9 cellular contexts compared by ENCODE assay signal in genomic region chr15:85587707-85588441, GRCh38.
A peak's percentile ranks its signal among the peaks of the same experiment; 100 is the strongest.
DNase-seq lines count a peak whose midpoint lies in the region; ATAC-seq and TF ChIP-seq lines count a peak whose summit lies in the region.
"Had no signal": no experiment of that assay in that cellular context is flagged by ENCODE, and none has a peak within 500 bp of the region (broad histone marks: within the 10 kb centered on the region; RNA-seq: fewer than 3 reads in every experiment).

No MANE protein-coding gene starts in this region.

- H3K9me2 ChIP-seq in hepatocyte (replicated peaks; ENCODE audit: insufficient read depth): no peaks in the 10 kb centered on the region

- WGBS in hepatocyte (ENCODE audit: low lambda C conversion rate, missing lambda C conversion rate): 92% methylated on average over 10 of the region's 10 CpGs

- no peaks in the 10 kb centered on the region for H3K9me3 Mint-ChIP-seq in effector memory CD8-positive, alpha-beta T cell

- H3K4me3 Mint-ChIP-seq in effector memory CD8-positive, alpha-beta T cell: no peak overlapping the region

- H3K9me3 ChIP-seq in hepatocyte (ENCODE audit: low read depth) (no peaks in the 10 kb centered on the region), stomach smooth muscle (ENCODE audit: control insufficient read depth in 2 of 2, low read length in 2 of 2) (no peaks in the 10 kb centered on the region)

- H3K4me3 ChIP-seq in HFF-Myc (replicated peaks; ENCODE audit: low read depth, low read length) (no peak overlapping the region), hepatocyte (no peak overlapping the region), stomach smooth muscle (ENCODE audit: low read length in 2 of 2) (no peak overlapping the region)

- H3K27ac Mint-ChIP-seq in effector memory CD8-positive, alpha-beta T cell: peak overlapping the region in 1 of 2 donors; percentile 51

- H3K27ac ChIP-seq in hepatocyte: peak overlapping the region; percentile 84
- peak overlapping the region; percentile 12 for H3K27ac ChIP-seq in stomach smooth muscle (ENCODE audit: low read length)

- H3K36me3 Mint-ChIP-seq in effector memory CD8-positive, alpha-beta T cell (ENCODE audit: insufficient read depth): peaks cover 47% of the 10 kb centered on the region

- H3K4me1 Mint-ChIP-seq in effector memory CD8-positive, alpha-beta T cell (ENCODE audit: low read depth in 2 of 2): peaks cover 32 to 49% of the 10 kb centered on the region in 2 donors

- H3K4me2 ChIP-seq in hepatocyte: peak overlapping the region; percentile 70

- peaks cover 63% of the 10 kb centered on the region for H3K79me2 ChIP-seq in hepatocyte

- DNase-seq in HFF-Myc (ENCODE audit: extremely low read depth, low read depth): peak; percentile 7
- peak; percentile 88 for DNase-seq in amniotic epithelial cell (ENCODE audit: low read depth)
- peak; percentile 41 for DNase-seq in hepatocyte (ENCODE audit: low spot score)
- DNase-seq in hypothalamus (lab: John Stamatoyannopoulos, UW): no peak
- no peak for DNase-seq in HK-2 (ENCODE audit: unreplicated experiment)
- DNase-seq in effector memory CD8-positive, alpha-beta T cell: no peak
- no peak for DNase-seq in activated effector memory CD4-positive, alpha-beta T cell treated with anti-CD3 and anti-CD28 coated beads, Interleukin-2, amount 50 U/mL, for 16 hours
- DNase-seq: NCI-H1092 treated with DMSO at 0.1 percent for 48 hours had no signal

- no peak overlapping the region for H2AFZ ChIP-seq in hepatocyte

- H3K4me1 ChIP-seq in hepatocyte (ENCODE audit: insufficient read depth) (peaks cover 35% of the 10 kb centered on the region), stomach smooth muscle (ENCODE audit: control insufficient read depth, insufficient read depth, low read length) (peaks cover 7% of the 10 kb centered on the region)

- H3K36me3 ChIP-seq in hepatocyte (replicated peaks; ENCODE audit: insufficient read depth, low read depth) (no peaks in the 10 kb centered on the region), stomach smooth muscle (ENCODE audit: control insufficient read depth in 2 of 2, insufficient read depth in 2 of 2, low read length in 2 of 2) (peaks cover 0 to 3% of the 10 kb centered on the region in 2 donors)

- no peaks in the 10 kb centered on the region for H3K27me3 Mint-ChIP-seq in effector memory CD8-positive, alpha-beta T cell

- no peak for TF ChIP-seq CTCF in HFF-Myc (IDR thresholded peaks at IDR 0.05; ENCODE audit: low read depth, low read length, missing control alignments)
- TF ChIP-seq CTCF in hepatocyte (IDR thresholded peaks at IDR 0.05; ENCODE audit: poor library complexity): no peak

- no peak overlapping the region for H3K9ac ChIP-seq in stomach smooth muscle (ENCODE audit: low read length in 2 of 2)

- no peaks in the 10 kb centered on the region for H3K27me3 ChIP-seq in hepatocyte
- H3K27me3 ChIP-seq in stomach smooth muscle (ENCODE audit: control insufficient read depth in 1 of 2, insufficient read depth in 2 of 2, low read length in 2 of 2): no peaks in the 10 kb centered on the region

- H4K20me1 ChIP-seq in hepatocyte (ENCODE audit: insufficient read depth, poor library complexity, severe bottlenecking): peaks cover 1% of the 10 kb centered on the region

- ATAC-seq in effector memory CD8-positive, alpha-beta T cell (replicated peaks): no peak

Comparison
In these comparisons a context has a peak if more than half of its experiments do, and no peak if none do; other contexts are left out.
1. DNase-seq: peak in HFF-Myc (single experiment), amniotic epithelial cell (single experiment) and hepatocyte (single experiment); none in hypothalamus (0 of 51), HK-2 (single experiment), effector memory CD8-positive, alpha-beta T cell (0 of 3) and activated effector memory CD4-positive, alpha-beta T cell treated with anti-CD3 and anti-CD28 coated beads, Interleukin-2, amount 50 U/mL, for 16 hours (single experiment).